8 cellular contexts compared by ENCODE assay signal in the genomic region with DNA sequence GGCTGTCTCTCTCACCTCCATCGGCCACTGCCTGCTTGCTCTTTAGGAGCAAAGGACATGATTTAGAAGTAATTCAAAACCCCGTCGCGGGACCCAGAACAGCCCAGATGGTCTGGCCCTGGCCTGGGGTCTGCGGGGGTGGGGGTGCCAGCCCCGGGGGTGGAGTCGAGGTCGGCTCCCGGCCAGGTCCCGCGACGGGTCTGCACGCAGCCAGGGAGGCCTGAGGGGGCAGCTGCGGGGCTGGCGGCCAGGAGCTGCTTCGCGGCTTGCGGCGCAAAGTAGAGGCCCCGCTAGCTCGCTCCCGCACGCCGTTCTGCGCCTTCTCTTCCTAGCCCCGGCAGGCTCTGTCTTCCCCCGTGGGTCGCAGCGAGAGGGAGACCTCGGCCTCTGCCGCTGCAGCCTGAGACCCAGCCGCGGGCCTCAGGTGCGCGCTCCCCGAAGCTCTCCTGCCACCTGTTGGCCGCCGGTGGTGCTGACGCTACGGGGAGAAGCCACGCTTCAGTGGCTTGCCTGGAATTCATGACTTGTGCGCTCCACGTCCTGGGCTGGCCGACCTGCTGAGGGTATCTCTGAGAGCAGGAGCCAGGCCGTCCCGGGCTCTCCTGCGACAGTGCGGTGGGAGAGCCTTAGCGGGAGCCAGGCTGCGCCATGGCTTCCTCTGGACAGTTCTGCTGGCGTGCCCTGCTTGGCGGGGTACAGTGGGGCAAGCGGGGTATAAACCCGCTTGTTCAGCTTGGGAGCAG.
DNase-seq lines count a peak whose midpoint lies in the region; ATAC-seq and TF ChIP-seq lines count a peak whose summit lies in the region.

No MANE protein-coding gene starts in this region.

- peak overlapping the region; percentile 63; the same call in 1 of the 3 replicates for H2BK15ac ChIP-seq in IMR-90 (ENCODE audit: low read depth, low read length)

- H3K27ac Mint-ChIP-seq in Caco-2 (ENCODE audit: unreplicated experiment) = peak overlapping the region; percentile 76

- no peak overlapping the region; the same call in 1 of the 2 replicates for H4K5ac ChIP-seq in IMR-90 (ENCODE audit: low read depth, low read length)

- H3K4me3 ChIP-seq in Caco-2 (ENCODE audit: low read depth, low read length) (peak overlapping the region; percentile 72), IMR-90 (ENCODE audit: insufficient read depth, low read depth, low read length) (no peak overlapping the region), RWPE2 (ENCODE audit: severe bottlenecking) (peak overlapping the region; percentile 36), gastroesophageal sphincter (peak overlapping the region; percentile 21 to 58), osteoblast (ENCODE audit: insufficient read depth, low read length) (peak overlapping the region; percentile 74), testis (peak overlapping the region; percentile 31 to 54)

- H3K27me3 ChIP-seq in Caco-2 (replicated peaks; ENCODE audit: control insufficient read depth, insufficient read depth, low read length) (no peaks in the 10 kb centered on the region), IMR-90 (ENCODE audit: control insufficient read depth, insufficient read depth, low read length) (no peaks in the 10 kb centered on the region), RWPE2 (ENCODE audit: insufficient read depth, poor library complexity, severe bottlenecking) (no peaks in the 10 kb centered on the region), gastroesophageal sphincter (no peaks in the 10 kb centered on the region), osteoblast (ENCODE audit: insufficient read depth, low read length) (no peaks in the 10 kb centered on the region), testis (no peaks in the 10 kb centered on the region)

- H3K36me3 Mint-ChIP-seq in Caco-2 (ENCODE audit: insufficient read depth, unreplicated experiment) = peaks cover 7% of the 10 kb centered on the region

- no peaks in the 10 kb centered on the region for H3K27me3 Mint-ChIP-seq in Caco-2 (ENCODE audit: insufficient read depth, unreplicated experiment)

- TF ChIP-seq RAD21 in IMR-90 (IDR thresholded peaks at IDR 0.05; ENCODE audit: low read length) = peak; percentile 90

- in situ Hi-C loops in IMR-90 (cut with MboI; ENCODE audit: low sequenced_read_pairs) = no loop called here

- H3K4me3 Mint-ChIP-seq in Caco-2 (ENCODE audit: unreplicated experiment) = peak overlapping the region; percentile 81

- H3K36me3 ChIP-seq in Caco-2 (ENCODE audit: control insufficient read depth, insufficient read depth, low read length) = no peaks in the 10 kb centered on the region
- H3K36me3 ChIP-seq in IMR-90 (ENCODE audit: control insufficient read depth, insufficient read depth, low read length) = no peaks in the 10 kb centered on the region
- no peaks in the 10 kb centered on the region for H3K36me3 ChIP-seq in RWPE2 (ENCODE audit: low read depth)
- no peaks in the 10 kb centered on the region for H3K36me3 ChIP-seq in gastroesophageal sphincter
- H3K36me3 ChIP-seq in osteoblast (ENCODE audit: insufficient read depth, low read length) = no peaks in the 10 kb centered on the region
- H3K36me3 ChIP-seq in testis (ENCODE audit: low read depth, missing control alignments) = no peaks in the 10 kb centered on the region

- 0 out of 2 replicates have a peak overlapping the region, but pooled peaks have one; percentile 48 for H3K23ac ChIP-seq in IMR-90 (ENCODE audit: low read depth, low read length)

- H3K18ac ChIP-seq in IMR-90 (ENCODE audit: low read depth, low read length) = no peak overlapping the region; the same call in 1 of the 2 replicates

- no peaks in the 10 kb centered on the region for H3K79me2 ChIP-seq in osteoblast (ENCODE audit: insufficient read depth, low read length)

- CTCF ChIA-PET in Caco-2 (lab: Charles Lee) = interaction anchor here (0.5 to 3.2 kb wide), 13 partner anchors 12 to 363 kb away, joined by 3 to 20 read pairs (median 3); partner anchors contain the start of gene PCBD2
- CTCF ChIA-PET in IMR-90 (lab: Yijun Ruan, JAX) = interaction anchor here (0.5 to 1.1 kb wide), 5 partner anchors 157 to 228 kb away, joined by 3 to 5 read pairs (median 4); partner anchors contain the start of gene PITX1

- peak overlapping the region; percentile 54; the same call in 1 of the 2 replicates for H3K14ac ChIP-seq in IMR-90 (replicated peaks; ENCODE audit: low read depth, low read length)

- H3K9me3 Mint-ChIP-seq in Caco-2 (ENCODE audit: unreplicated experiment) = peaks cover under 1% of the 10 kb centered on the region

- DNase-seq in Caco-2 = peak; percentile 90 to 93
- peak; percentile 68 for DNase-seq in IMR-90
- DNase-seq in RWPE2 (ENCODE audit: low spot score) = peak; percentile 90
- DNase-seq in activated gamma-delta T cell treated with anti-CD3 and anti-CD28 coated beads, Interleukin-2, amount 50 U/mL, for 16 hours (ENCODE audit: low read depth) = peak; percentile 37
- peak; percentile 92 for DNase-seq in osteoblast (ENCODE audit: insufficient read length, low spot score, missing footprints)
- DNase-seq in testis = peak; percentile 85

- H3K9ac ChIP-seq in IMR-90 (ENCODE audit: low read depth, low read length) = no peak overlapping the region

- H4K91ac ChIP-seq in IMR-90 (ENCODE audit: insufficient read depth, low read depth, low read length) = peak overlapping the region; percentile 1; the same call in 1 of the 2 replicates

- peaks cover 16% of the 10 kb centered on the region for H3K4me1 Mint-ChIP-seq in Caco-2 (ENCODE audit: low read depth, unreplicated experiment)

- peak overlapping the region; percentile 71; the same call in 1 of the 2 replicates for H2AK5ac ChIP-seq in IMR-90 (ENCODE audit: low read depth, low read length)

- H3K9me3 ChIP-seq in Caco-2 (no peaks in the 10 kb centered on the region), IMR-90 (ENCODE audit: control insufficient read depth, insufficient read depth, low read length) (no peaks in the 10 kb centered on the region), RWPE2 (ENCODE audit: severe bottlenecking) (no peaks in the 10 kb centered on the region), gastroesophageal sphincter (no peaks in the 10 kb centered on the region), osteoblast (ENCODE audit: low read depth, low read length) (no peaks in the 10 kb centered on the region), testis (no peaks in the 10 kb centered on the region)

- TF ChIP-seq EP300 in gastroesophageal sphincter (IDR thresholded peaks at IDR 0.05) = no peak

- peaks cover 6% of the 10 kb centered on the region; the same call in 1 of the 2 replicates for H3K9me1 ChIP-seq in IMR-90 (ENCODE audit: insufficient read depth, low read length)

- POLR2A ChIA-PET in Caco-2 (lab: Charles Lee) (no interaction called here), IMR-90 (lab: Charles Lee; ENCODE audit: unreplicated experiment) (no interaction called here)

- H4K20me1 ChIP-seq in IMR-90 (ENCODE audit: insufficient read depth, low read length) (no peaks in the 10 kb centered on the region), osteoblast (ENCODE audit: insufficient read depth, low read length) (no peaks in the 10 kb centered on the region)

- H2AFZ ChIP-seq in IMR-90 (replicated peaks; ENCODE audit: low read length, poor library complexity) (peak overlapping the region; percentile 90), osteoblast (ENCODE audit: low read length) (peak overlapping the region; percentile 88)

- H4K8ac ChIP-seq in IMR-90 (ENCODE audit: low read depth in 2 of 2, low read length in 2 of 2) = peak overlapping the region in 1 of 2 experiments; percentile 59; a peak in 1 of 4 replicates

- TF ChIP-seq CTCF in Caco-2 (IDR thresholded peaks at IDR 0.05; ENCODE audit: insufficient read depth in 1 of 2, low read depth in 1 of 2, low read length in 1 of 2, severe bottlenecking in 1 of 2, unreplicated experiment in 1 of 2) = peak; percentile 94 to 98
- TF ChIP-seq CTCF in IMR-90 (conservative IDR thresholded peaks at IDR 0.05; ENCODE audit: low read depth, low read length) = peak; percentile 89
- TF ChIP-seq CTCF in RWPE2 (IDR thresholded peaks at IDR 0.05; ENCODE audit: poor library complexity, severe bottlenecking) = peak; percentile 100
- peak; percentile 89 to 94 (median 90) for TF ChIP-seq CTCF in gastroesophageal sphincter (IDR thresholded peaks at IDR 0.05)
- peak; percentile 79 for TF ChIP-seq CTCF in osteoblast (IDR thresholded peaks at IDR 0.05; ENCODE audit: extremely low read depth, low read depth, low read length)
- TF ChIP-seq CTCF in testis (IDR thresholded peaks at IDR 0.05) = peak; percentile 69 to 83 (median 72)

- H3K4ac ChIP-seq in IMR-90 (ENCODE audit: low read depth, low read length) = peak overlapping the region; percentile 61

- ATAC-seq in GM21360 (IDR thresholded peaks at IDR 0.05; ENCODE audit: unreplicated experiment) (peak; percentile 93), IMR-90 (ENCODE audit: low read depth) (peak; percentile 77), RWPE2 (ENCODE audit: low read depth) (peak; percentile 77), gastroesophageal sphincter (peak; percentile 91)

- H2BK20ac ChIP-seq in IMR-90 (ENCODE audit: low read depth, low read length) = peak overlapping the region; percentile 70; the same call in 1 of the 2 replicates

- H2AK9ac ChIP-seq in IMR-90 (replicated peaks; ENCODE audit: low read depth, low read length, poor library complexity) = peak overlapping the region; percentile 62

- H2BK120ac ChIP-seq in IMR-90 (ENCODE audit: low read depth, low read length) = peak overlapping the region; percentile 88

- dilution Hi-C loops in IMR-90 (cut with HindIII; ENCODE audit: low sequenced_read_pairs, unreplicated experiment) = no loop called here

- peak overlapping the region; percentile 1 for H2BK5ac ChIP-seq in IMR-90 (ENCODE audit: low read depth, low read length, poor library complexity, severe bottlenecking)

- H3K79me1 ChIP-seq in IMR-90 (ENCODE audit: low read depth in 1 of 2, low read length in 2 of 2) = 0 out of 4 replicates have a peak, but pooled peaks cover 0 to 3% of the 10 kb centered on the region in 2 experiments

- TF ChIP-seq POLR2A in IMR-90 (IDR thresholded peaks at IDR 0.05; ENCODE audit: low read depth, low read length) (no peak), gastroesophageal sphincter (IDR thresholded peaks at IDR 0.05) (no peak), testis (IDR thresholded peaks at IDR 0.05) (no peak)

- H3K4me1 ChIP-seq in Caco-2 (peaks cover 35% of the 10 kb centered on the region), IMR-90 (ENCODE audit: control insufficient read depth, insufficient read depth, low read length) (peaks cover 19% of the 10 kb centered on the region), RWPE2 (ENCODE audit: insufficient read depth, poor library complexity, severe bottlenecking) (peaks cover 22% of the 10 kb centered on the region), gastroesophageal sphincter (peaks cover 0 to 18% (median 0%) of the 10 kb centered on the region in 3 donors), osteoblast (ENCODE audit: insufficient read depth, low read length) (peaks cover 31% of the 10 kb centered on the region), testis (peaks cover 4% of the 10 kb centered on the region)

- peak overlapping the region; percentile 37; the same call in 1 of the 2 replicates for H3K4me2 ChIP-seq in IMR-90 (ENCODE audit: low read depth, low read length)
- peak overlapping the region; percentile 79 for H3K4me2 ChIP-seq in osteoblast (ENCODE audit: insufficient read depth, low read length)

- intact Hi-C loops in Caco-2 (cut with micrococcal nuclease; ENCODE audit: unreplicated experiment) = loop anchor here (1.0 kb wide), 4 partner anchors 141 to 274 kb away; no protein-coding TSS in a partner anchor
- intact Hi-C loops in IMR-90 (cut with micrococcal nuclease) = loop anchor here (2.0 to 5.0 kb wide), 3 partner anchors 141 to 284 kb away; partner anchors contain the start of gene PCBD2
- intact Hi-C loops in testis (cut with DNase I; ENCODE audit: low total_unique reads) = no loop called here

- no TSS peak for BruUV-seq in Caco-2 (replicated peaks; lab: Mats Ljungman, UMichigan)
- BruUV-seq in IMR-90 (replicated peaks; lab: Mats Ljungman, UMichigan) = no TSS peak

- WGBS in IMR-90 (ENCODE audit: extremely low coverage in 2 of 2, insufficient read length in 1 of 2), 2 experiments = 15% methylated on average over 36 of the region's 54 CpGs; no CpG with 5 or more reads in 1 of the 2 experiments
- 33 to 100% methylated on average over 1 to 2 of the region's 54 CpGs for WGBS in gastroesophageal sphincter (ENCODE audit: low coverage in 1 of 2), 2 donors
- 10% methylated on average over 6 to 39 of the region's 54 CpGs for WGBS in testis, 2 donors

- H3K56ac ChIP-seq in IMR-90 (ENCODE audit: extremely low read depth, insufficient read depth, low read length) = no peak overlapping the region

- H3K27ac ChIP-seq in IMR-90 (ENCODE audit: insufficient read depth, low read length) (no peak overlapping the region), RWPE2 (ENCODE audit: poor library complexity, severe bottlenecking) (peak overlapping the region; percentile 68), gastroesophageal sphincter (peak overlapping the region in 2 of 4 donors; percentile 36 to 64), osteoblast (ENCODE audit: low read depth, low read length) (no peak overlapping the region), testis (peak overlapping the region in 1 of 2 donors; percentile 2)

Comparison
In these comparisons a context has a peak if more than half of its experiments do, and no peak if none do; other contexts are left out.
1. DNase-seq: peak in every context shown above with its lines; median percentile 92 in osteoblast; 92 in Caco-2; 90 in RWPE2; 85 in testis; 68 in IMR-90; 37 in activated gamma-delta T cell treated with anti-CD3 and anti-CD28 coated beads, Interleukin-2, amount 50 U/mL, for 16 hours.